8 cellular contexts compared by ENCODE assay signal in the genomic region with DNA sequence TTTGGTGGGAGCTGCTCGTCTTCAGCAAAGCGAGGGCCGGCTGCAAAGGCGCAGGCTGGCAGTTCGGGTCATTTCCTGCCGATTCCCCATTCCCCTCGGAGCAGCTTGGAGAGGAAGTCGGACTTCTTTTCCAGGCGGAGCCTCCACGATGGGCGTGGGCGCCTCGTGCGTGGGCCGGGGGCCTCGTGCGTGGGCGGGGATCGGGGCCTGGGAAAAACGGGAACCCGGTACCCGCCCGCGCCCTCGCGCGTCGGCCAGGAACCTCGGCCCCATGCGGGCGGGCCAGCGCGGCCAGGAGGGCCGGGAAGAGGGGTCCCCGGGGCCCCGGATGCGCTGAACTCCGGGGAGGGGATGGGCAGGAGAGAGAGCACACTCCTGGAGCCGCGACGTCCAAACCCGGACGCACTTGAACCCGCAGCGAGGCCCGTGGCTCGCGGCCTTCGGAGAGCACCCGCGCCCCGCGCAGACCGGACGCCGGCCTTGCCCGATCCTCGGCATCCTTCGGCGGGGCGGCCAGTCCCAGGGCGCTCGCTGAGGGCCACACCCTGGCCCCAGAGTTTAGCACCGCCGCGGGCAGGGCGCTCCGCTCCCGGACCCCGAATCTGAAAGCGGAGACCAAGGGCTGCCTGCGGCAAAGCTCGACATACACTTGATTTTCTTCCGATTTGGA.
A peak's percentile ranks its signal among the peaks of the same experiment; 100 is the strongest.
DNase-seq lines count a peak whose midpoint lies in the region; ATAC-seq and TF ChIP-seq lines count a peak whose summit lies in the region.

No MANE protein-coding gene starts in this region.

- H3K27me3 ChIP-seq in HL-60 (ENCODE audit: insufficient read depth, poor library complexity, severe bottlenecking), result peaks cover 63% of the 10 kb centered on the region
- peaks cover 97% of the 10 kb centered on the region for H3K27me3 ChIP-seq in gastroesophageal sphincter
- no peaks in the 10 kb centered on the region for H3K27me3 ChIP-seq in osteoblast (ENCODE audit: insufficient read depth, low read length)

- TF ChIP-seq CTCF in HL-60 (IDR thresholded peaks at IDR 0.05; ENCODE audit: insufficient read depth, low read length) (no peak), gastroesophageal sphincter (IDR thresholded peaks at IDR 0.05) (no peak), osteoblast (IDR thresholded peaks at IDR 0.05; ENCODE audit: extremely low read depth, low read depth, low read length) (no peak)

- peak overlapping the region; percentile 34 for H3K4me3 ChIP-seq in HL-60 (replicated peaks; ENCODE audit: insufficient read depth, low read length)
- peak overlapping the region; percentile 40 to 66 for H3K4me3 ChIP-seq in gastroesophageal sphincter
- H3K4me3 ChIP-seq in osteoblast (ENCODE audit: insufficient read depth, low read length), result peak overlapping the region; percentile 79

- DNase-seq in EH (ENCODE audit: low read depth) (peak; percentile 48), HL-60 (ENCODE audit: low read depth in 1 of 2, low spot score in 1 of 2) (no peak), osteoblast (ENCODE audit: insufficient read length, low spot score, missing footprints) (peak; percentile 93), NOMO-1 (lab: John Stamatoyannopoulos, UW; ENCODE audit: unreplicated experiment in 2 of 2) (no peak)
- peak; percentile 64 for DNase-seq in activated CD8-positive, alpha-beta memory T cell treated with anti-CD3 and anti-CD28 coated beads for 24 hours
- no peak for DNase-seq in effector CD8-positive, alpha-beta T cell (lab: John Stamatoyannopoulos, UW)

- H3K36me3 ChIP-seq in gastroesophageal sphincter (no peaks in the 10 kb centered on the region), osteoblast (ENCODE audit: insufficient read depth, low read length) (peaks cover 4% of the 10 kb centered on the region)

- no peak for TF ChIP-seq POLR2A in gastroesophageal sphincter (IDR thresholded peaks at IDR 0.05)

- H3K4me1 ChIP-seq in gastroesophageal sphincter, result peaks cover 0 to 15% (median 0%) of the 10 kb centered on the region in 3 donors
- peaks cover 40% of the 10 kb centered on the region for H3K4me1 ChIP-seq in osteoblast (ENCODE audit: insufficient read depth, low read length)

- H3K9me3 ChIP-seq in gastroesophageal sphincter, result no peaks in the 10 kb centered on the region
- no peaks in the 10 kb centered on the region for H3K9me3 ChIP-seq in osteoblast (ENCODE audit: low read depth, low read length)

- TF ChIP-seq EP300 in gastroesophageal sphincter (IDR thresholded peaks at IDR 0.05), result no peak

- peaks cover 9% of the 10 kb centered on the region for H3K79me2 ChIP-seq in osteoblast (ENCODE audit: insufficient read depth, low read length)

- H4K20me1 ChIP-seq in osteoblast (ENCODE audit: insufficient read depth, low read length), result no peaks in the 10 kb centered on the region

- H3K4me2 ChIP-seq in osteoblast (ENCODE audit: insufficient read depth, low read length), result peak overlapping the region; percentile 88

- H3K27ac ChIP-seq in HL-60 (replicated peaks), result no peak overlapping the region
- peak overlapping the region in 3 of 4 donors; percentile 69 to 79 (median 76) for H3K27ac ChIP-seq in gastroesophageal sphincter
- H3K27ac ChIP-seq in osteoblast (ENCODE audit: low read depth, low read length), result peak overlapping the region; percentile 73

- ATAC-seq in GM19467 (IDR thresholded peaks at IDR 0.05; ENCODE audit: unreplicated experiment) (peak; percentile 20), gastroesophageal sphincter (peak; percentile 46)

- 0% methylated on average over 4 of the region's 74 CpGs; no CpG with 5 or more reads in 1 of the 2 donors for WGBS in gastroesophageal sphincter (ENCODE audit: low coverage in 1 of 2), 2 donors

- peak overlapping the region; percentile 88 for H2AFZ ChIP-seq in osteoblast (ENCODE audit: low read length)

Comparison
In these comparisons a context has a peak if more than half of its experiments do, and no peak if none do; other contexts are left out.
1. DNase-seq: peak in EH (single experiment), activated CD8-positive, alpha-beta memory T cell treated with anti-CD3 and anti-CD28 coated beads for 24 hours (single experiment) and osteoblast (single experiment); none in HL-60 (0 of 2), NOMO-1 (0 of 2) and effector CD8-positive, alpha-beta T cell (single experiment).
2. Peak in every context shown above with its lines, with median percentiles within 50 percentile points of each other: H3K4me3 ChIP-seq.